In the genomic region with DNA sequence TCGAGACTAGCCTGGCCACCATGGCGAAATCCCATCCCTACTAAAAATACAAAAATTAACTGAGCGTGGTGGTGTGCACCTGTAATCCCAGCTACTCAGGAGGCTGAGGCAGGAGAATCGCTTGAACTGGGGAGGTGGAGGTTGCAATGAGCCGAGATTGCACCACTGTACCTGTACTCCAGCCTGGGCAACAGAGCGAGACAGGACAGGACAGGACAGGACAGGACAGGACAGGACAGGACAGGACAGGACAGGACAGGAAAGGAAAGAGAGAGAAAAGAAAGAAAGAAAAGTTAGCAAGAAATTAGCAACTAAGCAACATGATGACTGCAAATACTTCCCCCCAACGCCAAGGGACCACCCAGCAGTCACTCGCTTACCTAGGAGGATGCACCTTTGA, we compare ENCODE assay signal across 6 cellular contexts. TPM values are rescaled to one million over a fixed set of nuclear protein-coding genes. Genes with fewer than 3 reads are reported as not detected.
DNase-seq lines count a peak whose midpoint lies in the region; ATAC-seq, FAIRE-seq and TF ChIP-seq lines count a peak whose summit lies in the region.
"Not testable (repeated sequence)": the region's sequence is repeated elsewhere in the genome, so short reads cannot be mapped to it uniquely, and the experiment has no call there.

No MANE protein-coding gene starts in this region.

- intact Hi-C loops in kidney (cut with DNase I); upper lobe of right lung (cut with DNase I): not testable (repeated sequence)

- POLR2A ChIA-PET in RWPE1 (lab: Yijun Ruan, JAX; ENCODE audit: low non-redundant PET), result not testable (repeated sequence)

- H3K4me1 ChIP-seq in kidney (ENCODE audit: control insufficient read depth in 1 of 2, insufficient read depth in 1 of 2, low read depth in 1 of 2, low read length in 2 of 2), result not testable (repeated sequence)
- H3K4me1 ChIP-seq in upper lobe of right lung, result peaks cover 20% of the 10 kb centered on the region

- not testable (repeated sequence) for DNase-seq in RWPE1 (ENCODE audit: low spot score)
- peak; percentile 19 for DNase-seq in activated effector memory CD4-positive, alpha-beta T cell treated with anti-CD3 and anti-CD28 coated beads, Interleukin-2, amount 50 U/mL, for 16 hours
- peak; percentile 39 for DNase-seq in bronchial epithelial cell (ENCODE audit: low read depth)
- DNase-seq in epithelial cell of esophagus (ENCODE audit: low read depth), result peak; percentile 65
- peak; percentile 18 for DNase-seq in kidney
- peak; percentile 1 for DNase-seq in upper lobe of right lung

- not testable (repeated sequence) for H3K9me3 ChIP-seq in kidney (ENCODE audit: control insufficient read depth in 1 of 2, low read length in 2 of 2); upper lobe of right lung

- not testable (repeated sequence) for H3K9ac ChIP-seq in kidney (ENCODE audit: low read length in 2 of 2)

- CTCF ChIA-PET in RWPE1 (lab: Yijun Ruan, JAX), result interaction anchor here (0.6 to 0.7 kb wide), 2 partner anchors 62 to 166 kb away, joined by 4 to 5 read pairs; no protein-coding TSS in a partner anchor

- FAIRE-seq in bronchial epithelial cell (lab: Jason Lieb, UNC); kidney (lab: Jason Lieb, UNC): not testable (repeated sequence)

- TF ChIP-seq CTCF in RWPE1 (conservative IDR thresholded peaks at IDR 0.05; ENCODE audit: low read depth); bronchial epithelial cell (IDR thresholded peaks at IDR 0.05; ENCODE audit: insufficient read depth, low read length, severe bottlenecking); epithelial cell of esophagus (IDR thresholded peaks at IDR 0.05; ENCODE audit: insufficient read depth, low read depth, low read length, missing control alignments); kidney (IDR thresholded peaks at IDR 0.05; ENCODE audit: borderline replicate concordance, extremely low read depth, insufficient read depth); upper lobe of right lung (IDR thresholded peaks at IDR 0.05): not testable (repeated sequence)

- not testable (repeated sequence) for H3K27me3 ChIP-seq in bronchial epithelial cell (ENCODE audit: control insufficient read depth, insufficient read depth, low read length); upper lobe of right lung

- H3K36me3 ChIP-seq in bronchial epithelial cell (ENCODE audit: control insufficient read depth, insufficient read depth, low read length); kidney (ENCODE audit: control insufficient read depth in 1 of 2, insufficient read depth in 2 of 2, low read length in 2 of 2); upper lobe of right lung: not testable (repeated sequence)

- ATAC-seq in upper lobe of right lung, result not testable (repeated sequence)

- H3K4me3 ChIP-seq in bronchial epithelial cell (ENCODE audit: low read depth, low read length); epithelial cell of esophagus (ENCODE audit: low read length); kidney (ENCODE audit: low read length in 2 of 2); upper lobe of right lung: not testable (repeated sequence)

- H3K27ac ChIP-seq in RWPE1, result peak overlapping the region; percentile 99
- not testable (repeated sequence) for H3K27ac ChIP-seq in kidney (ENCODE audit: low read depth in 2 of 2, low read length in 2 of 2); upper lobe of right lung

RNA-seq across cellular contexts. Expression of a gene that starts 33.2 kb away (rescaled TPM):
- total RNA-seq in bronchial epithelial cell, result 7.6 and 14.0 TPM in 2 replicates
- 30.9 TPM for total RNA-seq in kidney
- 7.1 TPM for polyA plus RNA-seq in kidney (ENCODE audit: insufficient read depth, low read depth, low replicate concordance)
- total RNA-seq in upper lobe of right lung, result 33.5 TPM

RNA-seq across cellular contexts. Expression of a gene that starts 56.8 kb away (rescaled TPM):
- 67.9 and 78.2 TPM in 2 replicates for total RNA-seq in bronchial epithelial cell
- total RNA-seq in kidney, result 33.1 TPM
- polyA plus RNA-seq in kidney (ENCODE audit: insufficient read depth, low read depth, low replicate concordance), result 22.2 TPM
- 30.7 TPM for total RNA-seq in upper lobe of right lung
